Comparison of ENCODE assay signal across 2 cellular contexts in genomic region chr17:68863091-68863652, GRCh38.
TF ChIP-seq lines count a peak whose summit lies in the region.

No MANE protein-coding gene starts in this region.

TF ChIP-seq in SK-N-SH, 30 proteins besides CTCF, POLR2A, EP300 and RAD21 (continued from another document):
- TF ChIP-seq, protein P1, sequence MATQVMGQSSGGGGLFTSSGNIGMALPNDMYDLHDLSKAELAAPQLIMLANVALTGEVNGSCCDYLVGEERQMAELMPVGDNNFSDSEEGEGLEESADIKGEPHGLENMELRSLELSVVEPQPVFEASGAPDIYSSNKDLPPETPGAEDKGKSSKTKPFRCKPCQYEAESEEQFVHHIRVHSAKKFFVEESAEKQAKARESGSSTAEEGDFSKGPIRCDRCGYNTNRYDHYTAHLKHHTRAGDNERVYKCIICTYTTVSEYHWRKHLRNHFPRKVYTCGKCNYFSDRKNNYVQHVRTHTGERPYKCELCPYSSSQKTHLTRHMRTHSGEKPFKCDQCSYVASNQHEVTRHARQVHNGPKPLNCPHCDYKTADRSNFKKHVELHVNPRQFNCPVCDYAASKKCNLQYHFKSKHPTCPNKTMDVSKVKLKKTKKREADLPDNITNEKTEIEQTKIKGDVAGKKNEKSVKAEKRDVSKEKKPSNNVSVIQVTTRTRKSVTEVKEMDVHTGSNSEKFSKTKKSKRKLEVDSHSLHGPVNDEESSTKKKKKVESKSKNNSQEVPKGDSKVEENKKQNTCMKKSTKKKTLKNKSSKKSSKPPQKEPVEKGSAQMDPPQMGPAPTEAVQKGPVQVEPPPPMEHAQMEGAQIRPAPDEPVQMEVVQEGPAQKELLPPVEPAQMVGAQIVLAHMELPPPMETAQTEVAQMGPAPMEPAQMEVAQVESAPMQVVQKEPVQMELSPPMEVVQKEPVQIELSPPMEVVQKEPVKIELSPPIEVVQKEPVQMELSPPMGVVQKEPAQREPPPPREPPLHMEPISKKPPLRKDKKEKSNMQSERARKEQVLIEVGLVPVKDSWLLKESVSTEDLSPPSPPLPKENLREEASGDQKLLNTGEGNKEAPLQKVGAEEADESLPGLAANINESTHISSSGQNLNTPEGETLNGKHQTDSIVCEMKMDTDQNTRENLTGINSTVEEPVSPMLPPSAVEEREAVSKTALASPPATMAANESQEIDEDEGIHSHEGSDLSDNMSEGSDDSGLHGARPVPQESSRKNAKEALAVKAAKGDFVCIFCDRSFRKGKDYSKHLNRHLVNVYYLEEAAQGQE (IDR thresholded peaks at IDR 0.05; ENCODE audit: low read depth, low read length) = no peak
- TF ChIP-seq YY1 (IDR thresholded peaks at IDR 0.05; ENCODE audit: low read depth) (no peak), RCOR1 (IDR thresholded peaks at IDR 0.05; ENCODE audit: low read length) (no peak), POLR2AphosphoS5 (IDR thresholded peaks at IDR 0.05; ENCODE audit: low read depth, low read length) (no peak), FOXJ3 (CRISPR knock-in tag; IDR thresholded peaks at IDR 0.05) (no peak), GATA2 (CRISPR knock-in tag; IDR thresholded peaks at IDR 0.05) (no peak), MEF2A (IDR thresholded peaks at IDR 0.05; ENCODE audit: borderline replicate concordance, low read depth) (no peak)

TF ChIP-seq in SK-N-SH treated with all-trans-retinoic acid at 6 μM for 48 hours, 23 proteins besides CTCF, POLR2A, EP300 and RAD21 (continued from another document):
- no peak for TF ChIP-seq PATZ1 (CRISPR knock-in tag; IDR thresholded peaks at IDR 0.05; ENCODE audit: borderline replicate concordance)
- TF ChIP-seq, protein P2, sequence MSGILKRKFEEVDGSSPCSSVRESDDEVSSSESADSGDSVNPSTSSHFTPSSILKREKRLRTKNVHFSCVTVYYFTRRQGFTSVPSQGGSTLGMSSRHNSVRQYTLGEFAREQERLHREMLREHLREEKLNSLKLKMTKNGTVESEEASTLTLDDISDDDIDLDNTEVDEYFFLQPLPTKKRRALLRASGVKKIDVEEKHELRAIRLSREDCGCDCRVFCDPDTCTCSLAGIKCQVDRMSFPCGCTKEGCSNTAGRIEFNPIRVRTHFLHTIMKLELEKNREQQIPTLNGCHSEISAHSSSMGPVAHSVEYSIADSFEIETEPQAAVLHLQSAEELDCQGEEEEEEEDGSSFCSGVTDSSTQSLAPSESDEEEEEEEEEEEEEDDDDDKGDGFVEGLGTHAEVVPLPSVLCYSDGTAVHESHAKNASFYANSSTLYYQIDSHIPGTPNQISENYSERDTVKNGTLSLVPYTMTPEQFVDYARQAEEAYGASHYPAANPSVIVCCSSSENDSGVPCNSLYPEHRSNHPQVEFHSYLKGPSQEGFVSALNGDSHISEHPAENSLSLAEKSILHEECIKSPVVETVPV (CRISPR knock-in tag; IDR thresholded peaks at IDR 0.05) = no peak
- no peak for TF ChIP-seq ZNF565 (CRISPR knock-in tag; conservative IDR thresholded peaks at IDR 0.05; ENCODE audit: low read depth)
- no peak for TF ChIP-seq ZNF70 (CRISPR knock-in tag; IDR thresholded peaks at IDR 0.05)
- no peak for TF ChIP-seq TCF4 (CRISPR knock-in tag; IDR thresholded peaks at IDR 0.05; ENCODE audit: borderline replicate concordance)
- no peak for TF ChIP-seq CSDC2 (CRISPR knock-in tag; IDR thresholded peaks at IDR 0.05)
